Comparison of ENCODE assay signal across 17 cellular contexts in the genomic region with DNA sequence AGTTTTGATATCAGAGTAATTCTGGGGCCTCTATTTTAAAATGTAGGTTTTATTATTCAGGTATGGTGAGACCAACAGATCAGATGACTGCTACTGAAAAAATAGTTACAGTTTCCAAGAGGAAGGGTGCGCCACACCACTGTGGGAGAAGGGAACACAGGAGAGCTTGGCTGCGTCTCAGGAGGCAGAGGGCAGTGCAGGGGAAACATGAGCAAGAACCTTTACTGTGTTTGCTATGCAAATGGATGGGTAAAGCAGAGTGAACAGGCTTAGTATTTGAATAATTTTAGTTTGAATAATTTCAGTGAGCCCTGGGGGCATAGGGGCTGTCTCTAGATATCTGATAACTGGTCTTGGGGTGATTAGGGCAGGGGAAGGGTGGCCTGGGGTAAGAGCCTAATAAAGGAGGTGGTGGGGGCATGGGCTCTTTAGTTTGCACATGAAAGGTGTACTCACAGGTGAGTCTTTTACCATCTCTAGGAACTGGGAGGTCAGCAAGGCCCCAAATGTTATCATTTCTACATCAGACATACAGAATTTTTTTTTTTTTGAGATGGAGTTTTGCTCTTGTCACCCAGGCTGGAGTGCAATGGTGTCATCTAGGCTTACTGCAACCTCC.
A peak's percentile ranks its signal among the peaks of the same experiment; 100 is the strongest.
DNase-seq lines count a peak whose midpoint lies in the region; ATAC-seq and TF ChIP-seq lines count a peak whose summit lies in the region.
"Had no signal": no experiment of that assay in that cellular context is flagged by ENCODE, and none has a peak within 500 bp of the region (broad histone marks: within the 10 kb centered on the region; RNA-seq: fewer than 3 reads in every experiment).

No MANE protein-coding gene starts in this region.

- intact Hi-C loops in ascending aorta (cut with DNase I) = no loop called here

- TF ChIP-seq EP300 in upper lobe of left lung (IDR thresholded peaks at IDR 0.05) = no peak

- no peaks in the 10 kb centered on the region for H4K20me1 ChIP-seq in Karpas-422 (ENCODE audit: insufficient read depth, low read depth, low read length)

- H3K36me3 ChIP-seq in Karpas-422 (ENCODE audit: insufficient read depth, low read length) (no peaks in the 10 kb centered on the region), upper lobe of left lung (no peaks in the 10 kb centered on the region), ascending aorta (no peaks in the 10 kb centered on the region)
- H3K36me3 ChIP-seq: MG63 had no signal

- no peak for TF ChIP-seq CTCF in upper lobe of left lung (IDR thresholded peaks at IDR 0.05)
- TF ChIP-seq CTCF in ascending aorta (IDR thresholded peaks at IDR 0.05) = no peak

- H3K27ac ChIP-seq in Karpas-422 (ENCODE audit: low read length) (no peak overlapping the region), upper lobe of left lung (no peak overlapping the region), ascending aorta (no peak overlapping the region)

- H3K4me3 ChIP-seq in Karpas-422 (ENCODE audit: low read length) (no peak overlapping the region), upper lobe of left lung (no peak overlapping the region), ascending aorta (no peak overlapping the region)
- H3K4me3 ChIP-seq: MG63 had no signal

- DNase-seq in DMS 273 (lab: John Stamatoyannopoulos, UW; ENCODE audit: unreplicated experiment) (peak; percentile 0), DMS 273 treated with DMSO at 0.1 percent for 48 hours (lab: John Stamatoyannopoulos, UW) (no peak), Karpas-422 (peak; percentile 53), NCI-H748 (lab: John Stamatoyannopoulos, UW; ENCODE audit: unreplicated experiment) (peak; percentile 68), left kidney (ENCODE audit: low read depth, low spot score) (peak; percentile 15), upper lobe of left lung (no peak), ascending aorta (ENCODE audit: low spot score in 2 of 2) (no peak), SW 1271 (lab: John Stamatoyannopoulos, UW) (no peak)
- DNase-seq: 8988T; activated naive CD8-positive, alpha-beta T cell treated with anti-CD3 and anti-CD28 coated beads, Interleukin-2, amount 50 U/mL, for 24 hours; activated T-cell treated with anti-CD3 and anti-CD28 coated beads, Interleukin-2, amount 50 U/mL, for 48 hours; MG63; right cardiac atrium; Right ventricle myocardium superior; stimulated activated CD4-positive, alpha-beta T cell treated with anti-CD3 and anti-CD28 coated beads, Interleukin-1b, Interleukin-23, amount 100 ng/mL, for 48 hours; substantia nigra; T-helper 9 cell had no signal

- H3K9ac ChIP-seq in Karpas-422 (ENCODE audit: low read length) = no peak overlapping the region

- WGBS in upper lobe of left lung, 2 donors = 82 to 90% methylated on average over 2 of the region's 2 CpGs

- no peak for TF ChIP-seq POLR2A in upper lobe of left lung (IDR thresholded peaks at IDR 0.05)

- H3K4me1 ChIP-seq in Karpas-422 (ENCODE audit: low read length) (peaks cover 8% of the 10 kb centered on the region), upper lobe of left lung (no peaks in the 10 kb centered on the region), ascending aorta (no peaks in the 10 kb centered on the region)

- H3K9me2 ChIP-seq in Karpas-422 (replicated peaks; ENCODE audit: insufficient read depth, low read length) = no peaks in the 10 kb centered on the region

- ATAC-seq in upper lobe of left lung (ENCODE audit: low FRiP score in 2 of 2) = no peak
- ATAC-seq: activated naive CD8-positive, alpha-beta T cell treated with anti-CD3 and anti-CD28 coated beads, Interleukin-2, amount 50 U/mL, for 24 hours; right cardiac atrium had no signal

- H3K9me3 ChIP-seq in Karpas-422 (ENCODE audit: low read length) (no peaks in the 10 kb centered on the region), upper lobe of left lung (no peaks in the 10 kb centered on the region), ascending aorta (no peaks in the 10 kb centered on the region)
- H3K9me3 ChIP-seq: MG63 had no signal

- no peak overlapping the region for H2AFZ ChIP-seq in Karpas-422 (ENCODE audit: low read length)

- no peak overlapping the region for H3K4me2 ChIP-seq in Karpas-422 (ENCODE audit: low read depth, low read length, poor library complexity, severe bottlenecking)

- H3K27me3 ChIP-seq in Karpas-422 (ENCODE audit: low read length) = no peaks in the 10 kb centered on the region
- H3K27me3 ChIP-seq in upper lobe of left lung = no peaks in the 10 kb centered on the region
- H3K27me3 ChIP-seq in ascending aorta = no peaks in the 10 kb centered on the region
- H3K27me3 ChIP-seq: MG63 had no signal

- no peaks in the 10 kb centered on the region for H3K79me2 ChIP-seq in Karpas-422 (ENCODE audit: low read length)

Comparison
In these comparisons a context has a peak if more than half of its experiments do, and no peak if none do; other contexts are left out.
1. DNase-seq: peak in DMS 273 (single experiment), Karpas-422 (single experiment), NCI-H748 (single experiment) and left kidney (single experiment); none in DMS 273 treated with DMSO at 0.1 percent for 48 hours (single experiment), upper lobe of left lung (0 of 2), ascending aorta (0 of 2) and SW 1271 (0 of 2).